8 cellular contexts compared by ENCODE assay signal in the genomic region with DNA sequence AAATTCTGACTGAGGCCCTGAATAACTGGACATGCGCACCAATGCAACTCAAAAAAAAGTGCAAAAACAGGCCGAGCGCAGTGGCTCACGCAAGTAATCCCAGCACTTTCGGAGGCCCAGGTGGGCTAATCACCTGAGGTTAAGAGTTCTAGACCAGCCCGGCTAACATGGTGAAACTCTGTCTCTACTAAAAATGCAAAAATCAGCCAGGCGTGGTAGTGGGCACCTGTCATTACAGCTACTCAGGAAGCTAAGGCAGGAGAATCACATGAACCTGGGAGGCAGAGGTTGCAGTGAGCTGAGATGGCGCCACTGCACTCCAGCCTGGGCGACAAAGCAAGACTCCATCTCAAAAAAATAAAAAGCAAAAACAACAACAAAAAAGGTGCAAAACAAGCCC. TPM values are rescaled to one million over a fixed set of nuclear protein-coding genes. Genes with fewer than 3 reads are reported as not detected.
DNase-seq lines count a peak whose midpoint lies in the region; ATAC-seq, FAIRE-seq and TF ChIP-seq lines count a peak whose summit lies in the region.
"Not testable (repeated sequence)": the region's sequence is repeated elsewhere in the genome, so short reads cannot be mapped to it uniquely, and the experiment has no call there.

No MANE protein-coding gene starts in this region.

- in situ Hi-C loops in K562 (cut with MboI) = not testable (repeated sequence)

- not testable (repeated sequence) for H3K9me2 ChIP-seq in Loucy (replicated peaks; ENCODE audit: low read depth, low read length)

- not testable (repeated sequence) for H3K9me1 ChIP-seq in K562 (ENCODE audit: control insufficient read depth, insufficient read depth, low read length)

- CTCF ChIA-PET in Caco-2 (lab: Charles Lee) = not testable (repeated sequence)
- CTCF ChIA-PET in K562 (lab: Yijun Ruan, JAX; ENCODE audit: low intra/inter-chr PET ratio) = interaction anchor here (0.6 kb wide), 2 partner anchors 16 to 595 kb away, joined by 3 read pairs; no protein-coding TSS in a partner anchor

- 87% methylated on average over 9 of the region's 9 CpGs for WGBS in K562 (ENCODE audit: insufficient coverage, low coverage, missing lambda C conversion rate)
- 59% methylated on average over 9 of the region's 9 CpGs for WGBS in liver

- TF ChIP-seq RAD21 in K562 (CRISPR knock-in tag; conservative IDR thresholded peaks at IDR 0.05 in 1 of 2, IDR thresholded peaks at IDR 0.05 in 1 of 2); liver (IDR thresholded peaks at IDR 0.05): not testable (repeated sequence)

- not testable (repeated sequence) for TF ChIP-seq EP300 in K562 (IDR thresholded peaks at IDR 0.05; ENCODE audit: low read length)

- not testable (repeated sequence) for H3K27me3 ChIP-seq in Caco-2 (replicated peaks; ENCODE audit: control insufficient read depth, insufficient read depth, low read length); Loucy (ENCODE audit: insufficient read depth, low read length, poor library complexity, severe bottlenecking); K562 (ENCODE audit: control insufficient read depth in 2 of 2, insufficient read depth in 2 of 2, low read length in 2 of 2); liver (ENCODE audit: control insufficient read depth in 4 of 4, insufficient read depth in 4 of 4, low read length in 3 of 4)

- not testable (repeated sequence) for DNase-seq in Caco-2; GM19239 (ENCODE audit: insufficient read length, low spot score); T-helper 17 cell; activated T-cell treated with anti-CD3 and anti-CD28 coated beads, Interleukin-2, amount 50 U/mL, for 72 hours; K562 (ENCODE audit: extremely low read depth in 1 of 4, low spot score in 3 of 4)

- TF ChIP-seq POLR2A in K562 (conservative IDR thresholded peaks at IDR 0.05) = not testable (repeated sequence)

- not testable (repeated sequence) for H3K36me3 ChIP-seq in Caco-2 (ENCODE audit: control insufficient read depth, insufficient read depth, low read length); Loucy (ENCODE audit: insufficient read depth, low read length); liver (ENCODE audit: control insufficient read depth in 4 of 4, insufficient read depth in 3 of 4, low read depth in 1 of 4, low read length in 3 of 4)
- peaks cover 30% of the 10 kb centered on the region; the same call in 2 of the 3 replicates for H3K36me3 ChIP-seq in K562 (ENCODE audit: control insufficient read depth, insufficient read depth, low read length)

- not testable (repeated sequence) for H3K4me3 ChIP-seq in Caco-2 (ENCODE audit: low read depth, low read length); Loucy (ENCODE audit: low read length, poor library complexity, severe bottlenecking); K562
- H3K4me3 ChIP-seq in liver (ENCODE audit: low read depth in 1 of 3, low read length in 3 of 3) = peak overlapping the region in 1 of 3 donors; percentile 8

- not testable (repeated sequence) for TF ChIP-seq CTCF in Caco-2 (IDR thresholded peaks at IDR 0.05; ENCODE audit: insufficient read depth in 1 of 2, low read depth in 1 of 2, low read length in 1 of 2, severe bottlenecking in 1 of 2, unreplicated experiment in 1 of 2); Loucy (conservative IDR thresholded peaks at IDR 0.05; ENCODE audit: low read length); K562 (IDR thresholded peaks at IDR 0.05 in 2 of 3, conservative IDR thresholded peaks at IDR 0.05 in 1 of 3; ENCODE audit: insufficient read depth in 2 of 3, low read depth in 1 of 3, low read length in 3 of 3); liver (IDR thresholded peaks at IDR 0.05; ENCODE audit: low read depth, low read length, missing input control)

- H2AFZ ChIP-seq in Loucy (ENCODE audit: low read length); K562 (ENCODE audit: low read depth, low read length): not testable (repeated sequence)

- H3K4me3 Mint-ChIP-seq in Caco-2 (ENCODE audit: unreplicated experiment) (peak overlapping the region; percentile 25), T-helper 17 cell (peak overlapping the region; percentile 31)
- not testable (repeated sequence) for H3K4me3 Mint-ChIP-seq in activated T-cell treated with anti-CD3 and anti-CD28 coated beads, Interleukin-2, amount 50 U/mL, for 72 hours; stimulated activated naive CD8-positive, alpha-beta T cell treated with anti-CD3 and anti-CD28 coated beads, Interleukin-15, Interleukin-2, amounts not matched to agents 100 ng/mL and 50 ng/mL, for 24 hours

- H3K4me2 ChIP-seq in Loucy (ENCODE audit: low read depth, low read length, poor library complexity, severe bottlenecking) = peak overlapping the region; percentile 6
- not testable (repeated sequence) for H3K4me2 ChIP-seq in K562 (ENCODE audit: insufficient read depth, low read length)

- peaks cover 94% of the 10 kb centered on the region for H3K79me2 ChIP-seq in Loucy (ENCODE audit: insufficient read depth, low read length)
- H3K79me2 ChIP-seq in K562 (ENCODE audit: control insufficient read depth, insufficient read depth, low read length) = peaks cover 95% of the 10 kb centered on the region

- not testable (repeated sequence) for BruUV-seq in Caco-2 (replicated peaks; lab: Mats Ljungman, UMichigan); K562 (replicated peaks; lab: Mats Ljungman, UMichigan)

- H3K27me3 Mint-ChIP-seq in Caco-2 (ENCODE audit: insufficient read depth, unreplicated experiment); T-helper 17 cell; activated T-cell treated with anti-CD3 and anti-CD28 coated beads, Interleukin-2, amount 50 U/mL, for 72 hours (ENCODE audit: low read depth); stimulated activated naive CD8-positive, alpha-beta T cell treated with anti-CD3 and anti-CD28 coated beads, Interleukin-15, Interleukin-2, amounts not matched to agents 100 ng/mL and 50 ng/mL, for 24 hours: not testable (repeated sequence)

- peaks cover 29% of the 10 kb centered on the region for H4K20me1 ChIP-seq in Loucy (ENCODE audit: insufficient read depth, low read length, poor library complexity, severe bottlenecking)
- H4K20me1 ChIP-seq in K562 (replicated peaks; ENCODE audit: control insufficient read depth, insufficient read depth, low read length) = not testable (repeated sequence)

- ATAC-seq in T-helper 17 cell; activated T-cell treated with anti-CD3 and anti-CD28 coated beads, Interleukin-2, amount 50 U/mL, for 72 hours (replicated peaks in 1 of 2); K562: not testable (repeated sequence)

- H3K9ac ChIP-seq in Loucy (ENCODE audit: low read depth, low read length, poor library complexity, severe bottlenecking); K562 (ENCODE audit: insufficient read depth in 1 of 2, low read depth in 2 of 2, low read length in 2 of 2): not testable (repeated sequence)
- H3K9ac ChIP-seq in liver (ENCODE audit: low read depth in 1 of 2, low read length in 2 of 2) = peak overlapping the region; percentile 33 to 49

- H3F3A ChIP-seq in Loucy (ENCODE audit: low read depth) = not testable (repeated sequence)

- H3K27ac Mint-ChIP-seq in Caco-2 (ENCODE audit: unreplicated experiment) = peak overlapping the region; percentile 92
- peak overlapping the region; percentile 98 for H3K27ac Mint-ChIP-seq in T-helper 17 cell
- H3K27ac Mint-ChIP-seq in activated T-cell treated with anti-CD3 and anti-CD28 coated beads, Interleukin-2, amount 50 U/mL, for 72 hours = peak overlapping the region; percentile 90
- peak overlapping the region; percentile 94 for H3K27ac Mint-ChIP-seq in stimulated activated naive CD8-positive, alpha-beta T cell treated with anti-CD3 and anti-CD28 coated beads, Interleukin-15, Interleukin-2, amounts not matched to agents 100 ng/mL and 50 ng/mL, for 24 hours

- peak; percentile 68 for FAIRE-seq in GM19239 (lab: Jason Lieb, UNC)
- FAIRE-seq in K562 (lab: Jason Lieb, UNC) = not testable (repeated sequence)

- intact Hi-C loops in Caco-2 (cut with micrococcal nuclease; ENCODE audit: unreplicated experiment) = loop anchor here (1.0 to 5.0 kb wide), 3 partner anchors 18 to 72 kb away; no protein-coding TSS in a partner anchor
- intact Hi-C loops in K562 (cut with micrococcal nuclease) = not testable (repeated sequence)

- not testable (repeated sequence) for H3K27ac ChIP-seq in K562 (ENCODE audit: extremely low read depth, low read depth, low read length)
- peak overlapping the region; percentile 60 to 73 for H3K27ac ChIP-seq in liver (ENCODE audit: low read depth in 1 of 2, low read length in 2 of 2)

- H3K9me3 Mint-ChIP-seq in Caco-2 (ENCODE audit: unreplicated experiment); activated T-cell treated with anti-CD3 and anti-CD28 coated beads, Interleukin-2, amount 50 U/mL, for 72 hours; stimulated activated naive CD8-positive, alpha-beta T cell treated with anti-CD3 and anti-CD28 coated beads, Interleukin-15, Interleukin-2, amounts not matched to agents 100 ng/mL and 50 ng/mL, for 24 hours: not testable (repeated sequence)

- POLR2A ChIA-PET in Caco-2 (lab: Charles Lee) (interaction anchor here (1.5 kb wide), 1 partner anchor 18 kb away, joined by 5 read pairs; no protein-coding TSS in a partner anchor), K562 (lab: Yijun Ruan, JAX) (interaction anchor here (0.8 to 3.6 kb wide), 4 partner anchors 10 to 73 kb away, joined by 4 to 15 read pairs (median 5); no protein-coding TSS in a partner anchor)

- not testable (repeated sequence) for H3K36me3 Mint-ChIP-seq in Caco-2 (ENCODE audit: insufficient read depth, unreplicated experiment); T-helper 17 cell (ENCODE audit: low read depth); activated T-cell treated with anti-CD3 and anti-CD28 coated beads, Interleukin-2, amount 50 U/mL, for 72 hours (ENCODE audit: insufficient read depth in 2 of 2); stimulated activated naive CD8-positive, alpha-beta T cell treated with anti-CD3 and anti-CD28 coated beads, Interleukin-15, Interleukin-2, amounts not matched to agents 100 ng/mL and 50 ng/mL, for 24 hours (ENCODE audit: low read depth)

- H3K9me3 ChIP-seq in Caco-2; Loucy (ENCODE audit: insufficient read depth, low read depth, low read length); T-helper 17 cell (ENCODE audit: control insufficient read depth, low read length, poor library complexity, severe bottlenecking); K562 (replicated peaks; ENCODE audit: control insufficient read depth, insufficient read depth, low read depth, low read length); liver (ENCODE audit: control insufficient read depth in 4 of 4, low read length in 3 of 4): not testable (repeated sequence)

- H3K4me1 ChIP-seq in Caco-2 (peaks cover 60% of the 10 kb centered on the region), Loucy (ENCODE audit: insufficient read depth, low read length, poor library complexity, severe bottlenecking) (peaks cover 46% of the 10 kb centered on the region), K562 (replicated peaks in 1 of 2; ENCODE audit: control insufficient read depth in 2 of 2, insufficient read depth in 2 of 2, low read length in 2 of 2) (peaks cover 15 to 37% of the 10 kb centered on the region in 2 experiments), liver (ENCODE audit: control insufficient read depth in 4 of 4, insufficient read depth in 4 of 4, low read length in 3 of 4) (peaks cover 10 to 72% (median 53%) of the 10 kb centered on the region in 4 donors)

- H3K4me1 Mint-ChIP-seq in Caco-2 (ENCODE audit: low read depth, unreplicated experiment) = peaks cover 35% of the 10 kb centered on the region
- peaks cover 37% of the 10 kb centered on the region for H3K4me1 Mint-ChIP-seq in T-helper 17 cell
- H3K4me1 Mint-ChIP-seq in activated T-cell treated with anti-CD3 and anti-CD28 coated beads, Interleukin-2, amount 50 U/mL, for 72 hours (ENCODE audit: low read depth) = peaks cover 68% of the 10 kb centered on the region
- H3K4me1 Mint-ChIP-seq in stimulated activated naive CD8-positive, alpha-beta T cell treated with anti-CD3 and anti-CD28 coated beads, Interleukin-15, Interleukin-2, amounts not matched to agents 100 ng/mL and 50 ng/mL, for 24 hours (ENCODE audit: low read depth) = peaks cover 64% of the 10 kb centered on the region

RNA-seq across cellular contexts. Expression of gene ILRUN, which starts 21.6 kb away (rescaled TPM):
- total RNA-seq in Caco-2 (2022) = 92.1 and 95.9 TPM in 2 replicates
- total RNA-seq in T-helper 17 cell = 10 to 100 TPM; 55.9 to 64.4 TPM
- 10 to 100 TPM; 68.8 to 78.8 TPM for total RNA-seq in activated T-cell treated with anti-CD3 and anti-CD28 coated beads, Interleukin-2, amount 50 U/mL, for 72 hours
- 46.7 and 47.2 TPM in 2 replicates for total RNA-seq in K562 (2011; cell fraction: chromatin; rRNA removed; ENCODE audit: low replicate concordance)
- 30.2 and 32.0 TPM in 2 replicates for total RNA-seq in K562 (2011; cell fraction: nucleolus; rRNA removed)
- 38.8 and 48.2 TPM in 2 replicates for total RNA-seq in K562 (2011; cell fraction: nucleoplasm; rRNA removed)
- total RNA-seq in K562 (2014; rRNA removed) = 35.7 and 44.7 TPM in 2 replicates
- 54.9 and 57.6 TPM in 2 replicates for total RNA-seq in K562 (2014; rRNA removed; fragmentation: Illumina TruSeq; extraction: Trizol)
- total RNA-seq in K562 (2015; rRNA removed; fragmentation: Illumina TruSeq; extraction: Trizol) = 53.4 and 55.0 TPM in 2 replicates
- 74.5 and 78.9 TPM in 2 replicates for total RNA-seq in K562 (2021)
- 62.1 and 66.1 TPM in 2 replicates for polyA plus RNA-seq in K562 (2011; rRNA removed)
- 53.1 and 62.6 TPM in 2 replicates for polyA plus RNA-seq in K562 (2011; cell fraction: cytosol; rRNA removed)
- 26.0 and 30.3 TPM in 2 replicates for polyA plus RNA-seq in K562 (2011; cell fraction: nucleus; rRNA removed)
- polyA plus RNA-seq in K562 (2012) = 75.6 and 76.6 TPM in 2 replicates
- polyA plus RNA-seq in K562 (2014; fragmentation: Illumina TruSeq; extraction: Trizol) = 70.0 and 74.7 TPM in 2 replicates
- polyA plus RNA-seq in K562 (2014; fragmentation: Nextera tagmentation; extraction: Ambion mirVana) = 10 to 100 TPM; 24.9 to 30.7 TPM
- polyA plus RNA-seq in K562 (2014; rRNA removed) = 42.8 and 44.2 TPM in 2 replicates
- 88.9 and 93.9 TPM in 2 replicates for polyA minus RNA-seq in K562 (2011; rRNA and poly(A)+ RNA removed)
- 48.1 and 57.5 TPM in 2 replicates for polyA minus RNA-seq in K562 (2011; cell fraction: cytosol; rRNA and poly(A)+ RNA removed)
- 12.9 and 20.4 TPM in 2 replicates for polyA minus RNA-seq in K562 (2011; cell fraction: nucleus; rRNA and poly(A)+ RNA removed)
- 10 to 100 TPM; 37.7 to 77.3 TPM for total RNA-seq in liver
- polyA plus RNA-seq in liver = 10 to 100 TPM; 20.3 to 54.7 TPM
